15 cellular contexts compared by ENCODE assay signal in the genomic region with DNA sequence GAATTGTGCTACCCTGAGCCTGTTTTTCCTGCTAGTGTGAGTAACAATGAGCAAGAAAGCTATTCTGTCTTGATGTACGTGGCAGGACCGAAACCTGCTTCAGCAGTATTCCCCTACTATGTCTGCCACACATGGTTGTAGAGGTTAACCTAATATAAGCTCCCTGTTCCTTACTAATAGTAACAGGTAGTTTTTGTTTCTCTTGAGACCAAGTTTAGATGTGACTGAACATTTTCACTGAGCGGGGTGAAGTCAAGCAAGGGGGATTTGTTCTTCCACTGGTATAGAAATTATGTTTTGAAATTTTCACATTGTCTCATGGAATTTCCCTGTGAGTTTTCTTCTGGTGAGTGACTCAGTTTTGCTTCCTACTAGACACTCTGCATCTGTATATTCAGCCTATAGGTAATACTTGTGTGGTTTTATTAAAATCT. TPM values are rescaled to one million over a fixed set of nuclear protein-coding genes. Genes with fewer than 3 reads are reported as not detected.
A peak's percentile ranks its signal among the peaks of the same experiment; 100 is the strongest.
DNase-seq lines count a peak whose midpoint lies in the region; ATAC-seq and TF ChIP-seq lines count a peak whose summit lies in the region.
"Had no signal": no experiment of that assay in that cellular context is flagged by ENCODE, and none has a peak within 500 bp of the region (broad histone marks: within the 10 kb centered on the region; RNA-seq: fewer than 3 reads in every experiment).

No MANE protein-coding gene starts in this region.

- TF ChIP-seq POLR2A in erythroblast (IDR thresholded peaks at IDR 0.05; ENCODE audit: low read length): no peak

- peak; percentile 56 to 76 for ATAC-seq in activated CD4-positive, CD25-positive, alpha-beta regulatory T cell treated with anti-CD3 and anti-CD28 coated beads, Interleukin-2, amount 50 U/mL, for 24 hours
- peak; percentile 95 for ATAC-seq in GM19455 (IDR thresholded peaks at IDR 0.05; ENCODE audit: unreplicated experiment)
- peak; percentile 84 for ATAC-seq in HG02943 (IDR thresholded peaks at IDR 0.05; ENCODE audit: low read depth, unreplicated experiment)
- peak; percentile 96 for ATAC-seq in activated T-helper 17 cell treated with anti-CD3 and anti-CD28 coated beads, Interleukin-2, amount 50 U/mL, for 72 hours (replicated peaks)
- ATAC-seq: HCT116 had no signal

- no peak for DNase-seq in activated CD4-positive, CD25-positive, alpha-beta regulatory T cell treated with anti-CD3 and anti-CD28 coated beads, Interleukin-2, amount 50 U/mL, for 72 hours
- DNase-seq in erythroblast (lab: John Stamatoyannopoulos, UW): no peak
- no peak for DNase-seq in SHP77 treated with DMSO at 0.1 percent for 48 hours (lab: John Stamatoyannopoulos, UW)
- DNase-seq in DMS79 treated with DMSO at 0.1 percent for 48 hours (lab: John Stamatoyannopoulos, UW): no peak
- DNase-seq: aorta, islet precursor cell, NCI-H1048, nucleus accumbens, PC-9, WERI-Rb-1 had no signal

- H3K9me3 Mint-ChIP-seq in activated T-helper 17 cell treated with anti-CD3 and anti-CD28 coated beads, Interleukin-2, amount 50 U/mL, for 72 hours: no peaks in the 10 kb centered on the region

- H3K27ac Mint-ChIP-seq in activated T-helper 17 cell treated with anti-CD3 and anti-CD28 coated beads, Interleukin-2, amount 50 U/mL, for 72 hours: peak overlapping the region; percentile 25

- H3K4me3 Mint-ChIP-seq in activated T-helper 17 cell treated with anti-CD3 and anti-CD28 coated beads, Interleukin-2, amount 50 U/mL, for 72 hours: no peak overlapping the region

- H3K36me3 Mint-ChIP-seq in activated T-helper 17 cell treated with anti-CD3 and anti-CD28 coated beads, Interleukin-2, amount 50 U/mL, for 72 hours (ENCODE audit: low read depth): peaks cover 62% of the 10 kb centered on the region

- H3K27me3 Mint-ChIP-seq in activated T-helper 17 cell treated with anti-CD3 and anti-CD28 coated beads, Interleukin-2, amount 50 U/mL, for 72 hours: no peaks in the 10 kb centered on the region

- no peaks in the 10 kb centered on the region for H3K4me1 Mint-ChIP-seq in activated T-helper 17 cell treated with anti-CD3 and anti-CD28 coated beads, Interleukin-2, amount 50 U/mL, for 72 hours

RNA-seq across cellular contexts. Expression of a gene that starts 37.3 kb away (rescaled TPM):
- 1 to 10 TPM; 7.3 to 10.0 TPM for total RNA-seq in activated T-helper 17 cell treated with anti-CD3 and anti-CD28 coated beads, Interleukin-2, amount 50 U/mL, for 72 hours
